In genomic region chrX:15854712-15855561, GRCh38 we compare ENCODE assay signal across 1 cellular context.
TF ChIP-seq lines count a peak whose summit lies in the region.

Gene AP1S2 (minus strand): TSS chrX:15854813. CDS start chrX:15852524, 2,289 bp downstream.

TF ChIP-seq in GM12878, 131 proteins besides CTCF, POLR2A, EP300 and RAD21 (continued from another document and continues in another):
- no peak for TF ChIP-seq CEBPZ (IDR thresholded peaks at IDR 0.05; ENCODE audit: low read depth, low read length)
- TF ChIP-seq GABPA (IDR thresholded peaks at IDR 0.05; ENCODE audit: low read depth) = 0 out of 2 replicates have a peak, but pooled peaks have one; percentile 59
- peak; percentile 64; the same call in 1 of the 2 replicates for TF ChIP-seq PML (IDR thresholded peaks at IDR 0.05; ENCODE audit: low read length)
- TF ChIP-seq RB1 (IDR thresholded peaks at IDR 0.05; ENCODE audit: borderline replicate concordance) = peak; percentile 92; the same call in 1 of the 2 replicates
- peak; percentile 46; the same call in 1 of the 2 replicates for TF ChIP-seq PAX5 (IDR thresholded peaks at IDR 0.05; ENCODE audit: borderline replicate concordance, low read depth, low read length)
- 0 out of 2 replicates have a peak, but pooled peaks have one; percentile 7 for TF ChIP-seq NR2F1 (conservative IDR thresholded peaks at IDR 0.05)
- no peak for TF ChIP-seq ATF7 (IDR thresholded peaks at IDR 0.05; ENCODE audit: low read depth)
- no peak for TF ChIP-seq CHD1 (IDR thresholded peaks at IDR 0.05; ENCODE audit: low read depth, low read length)
- TF ChIP-seq ZNF622 (IDR thresholded peaks at IDR 0.05) = no peak
- TF ChIP-seq BRCA1 (IDR thresholded peaks at IDR 0.05; ENCODE audit: low read depth, low read length) = no peak
- TF ChIP-seq SIN3A (IDR thresholded peaks at IDR 0.05; ENCODE audit: low read depth, low read length) = no peak
- TF ChIP-seq SMC3 (IDR thresholded peaks at IDR 0.05; ENCODE audit: borderline replicate concordance, low read length) = no peak
- no peak for TF ChIP-seq FOS (IDR thresholded peaks at IDR 0.05; ENCODE audit: borderline replicate concordance, extremely low read depth, insufficient read length)
- TF ChIP-seq POLR2AphosphoS5 (IDR thresholded peaks at IDR 0.05; ENCODE audit: low read length) = peak; percentile 81
- no peak for TF ChIP-seq IRF4 (IDR thresholded peaks at IDR 0.05; ENCODE audit: low read depth, low read length)
- no peak for TF ChIP-seq ZNF592 (IDR thresholded peaks at IDR 0.05)
- peak; percentile 45; the same call in 1 of the 2 replicates for TF ChIP-seq STAT1 (conservative IDR thresholded peaks at IDR 0.05)
- TF ChIP-seq ETV6 (conservative IDR thresholded peaks at IDR 0.05 in 1 of 2, IDR thresholded peaks at IDR 0.05 in 1 of 2; ENCODE audit: borderline replicate concordance in 1 of 2, low read depth in 1 of 2) = peak in 1 of 2 experiments; percentile 81; a peak in 1 of 4 replicates
- TF ChIP-seq POLR2AphosphoS2 (IDR thresholded peaks at IDR 0.05; ENCODE audit: low read depth, low read length) = no peak
- peak; percentile 46 for TF ChIP-seq RELA (IDR thresholded peaks at IDR 0.05; ENCODE audit: borderline replicate concordance, partially characterized antibody)
- TF ChIP-seq TARDBP (IDR thresholded peaks at IDR 0.05; ENCODE audit: borderline replicate concordance) = no peak
- no peak for TF ChIP-seq MTA2 (IDR thresholded peaks at IDR 0.05; ENCODE audit: low read depth)
- no peak for TF ChIP-seq NRF1 (conservative IDR thresholded peaks at IDR 0.05; ENCODE audit: low read depth, low read length)
- no peak for TF ChIP-seq JUND (IDR thresholded peaks at IDR 0.05; ENCODE audit: low read depth, low read length)
- TF ChIP-seq BCLAF1 (IDR thresholded peaks at IDR 0.05) = no peak
- TF ChIP-seq GATAD2B (conservative IDR thresholded peaks at IDR 0.05; ENCODE audit: low read depth) = peak; percentile 87
- no peak for TF ChIP-seq HDAC6 (IDR thresholded peaks at IDR 0.05; ENCODE audit: unreplicated experiment)
- TF ChIP-seq SUPT20H (IDR thresholded peaks at IDR 0.05; ENCODE audit: borderline replicate concordance, control insufficient read depth, low read depth, low read length) = no peak
- no peak for TF ChIP-seq TBL1XR1 (IDR thresholded peaks at IDR 0.05; ENCODE audit: low read depth, low read length)
- peak; percentile 91 for TF ChIP-seq MAX (IDR thresholded peaks at IDR 0.05; ENCODE audit: low read depth, low read length)
- TF ChIP-seq SIX5 (IDR thresholded peaks at IDR 0.05; ENCODE audit: low read depth, low read length, severe bottlenecking) = no peak
- TF ChIP-seq CREM (IDR thresholded peaks at IDR 0.05; ENCODE audit: low read depth) = peak; percentile 19; the same call in 1 of the 2 replicates
- TF ChIP-seq SUZ12 (IDR thresholded peaks at IDR 0.05; ENCODE audit: unreplicated experiment) = no peak
- TF ChIP-seq PBX3 (IDR thresholded peaks at IDR 0.05; ENCODE audit: insufficient replicate concordance, low read depth, low read length) = no peak
- peak; percentile 76; the same call in 1 of the 2 replicates for TF ChIP-seq ZNF207 (IDR thresholded peaks at IDR 0.05; ENCODE audit: borderline replicate concordance)
- no peak for TF ChIP-seq ZNF384 (IDR thresholded peaks at IDR 0.05; ENCODE audit: borderline replicate concordance, low read depth, low read length)
- TF ChIP-seq HDAC2 (IDR thresholded peaks at IDR 0.05) = no peak
- TF ChIP-seq CBFB (IDR thresholded peaks at IDR 0.05; ENCODE audit: low read depth) = 0 out of 2 replicates have a peak, but pooled peaks have one; percentile 19
- TF ChIP-seq E2F8 (IDR thresholded peaks at IDR 0.05; ENCODE audit: low read depth, partially characterized antibody) = no peak
- TF ChIP-seq CHD4 (IDR thresholded peaks at IDR 0.05) = no peak
- peak; percentile 14; the same call in 1 of the 2 replicates for TF ChIP-seq YY1 (IDR thresholded peaks at IDR 0.05; ENCODE audit: low read depth, low read length)
- peak; percentile 30 for TF ChIP-seq KLF5 (IDR thresholded peaks at IDR 0.05; ENCODE audit: partially characterized antibody)
- peak; percentile 38; the same call in 1 of the 2 replicates for TF ChIP-seq PKNOX1 (IDR thresholded peaks at IDR 0.05)
- TF ChIP-seq SKIL (IDR thresholded peaks at IDR 0.05; ENCODE audit: low read depth, poor library complexity, severe bottlenecking) = no peak
- peak; percentile 74 for TF ChIP-seq MEF2B (IDR thresholded peaks at IDR 0.05; ENCODE audit: partially characterized antibody, poor library complexity, severe bottlenecking)
- TF ChIP-seq ASH2L (IDR thresholded peaks at IDR 0.05; ENCODE audit: borderline replicate concordance, low read depth) = peak; percentile 29; the same call in 1 of the 2 replicates
- TF ChIP-seq RFX5 (IDR thresholded peaks at IDR 0.05; ENCODE audit: low read depth, low read length) = peak; percentile 94
- no peak for TF ChIP-seq HCFC1 (IDR thresholded peaks at IDR 0.05; ENCODE audit: low read length)
- 0 out of 2 replicates have a peak, but pooled peaks have one; percentile 43 for TF ChIP-seq HDGF (IDR thresholded peaks at IDR 0.05)
- no peak for TF ChIP-seq KDM1A (IDR thresholded peaks at IDR 0.05; ENCODE audit: borderline replicate concordance)
